1 cellular context compared by ENCODE assay signal in the genomic region with DNA sequence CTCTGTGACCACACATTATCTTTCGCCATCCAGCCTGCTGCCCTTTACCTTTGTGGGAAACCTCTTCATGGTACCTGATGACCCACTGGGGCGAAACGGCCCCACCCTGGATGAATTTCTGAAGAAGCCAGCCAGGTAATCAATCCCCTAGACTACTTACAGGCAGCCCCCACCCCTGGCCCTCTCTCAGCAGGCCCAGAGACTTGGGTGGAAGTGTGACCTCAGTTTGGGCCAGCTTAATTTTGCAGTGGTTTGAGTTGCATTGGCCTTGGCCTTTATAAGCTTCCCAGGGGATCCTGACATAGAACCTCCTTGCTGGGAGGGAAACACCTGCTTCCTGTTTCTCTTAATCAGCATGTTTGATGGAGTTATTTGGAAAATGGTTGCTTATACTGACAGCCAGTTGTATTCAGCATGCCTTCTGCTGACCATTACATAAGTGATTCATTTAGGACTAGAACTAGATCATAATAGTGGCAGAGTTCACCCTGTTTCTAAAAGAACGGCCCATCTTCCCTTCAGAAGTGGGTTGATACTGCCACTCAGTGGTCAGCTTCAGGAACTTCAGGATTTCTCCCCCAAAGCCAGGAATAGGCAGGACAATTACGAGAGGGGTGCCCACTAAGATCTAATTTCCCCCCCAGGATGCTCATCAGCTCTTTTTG.
TF ChIP-seq lines count a peak whose summit lies in the region.

No MANE protein-coding gene starts in this region.

TF ChIP-seq in GM23338, 12 proteins besides CTCF, POLR2A, EP300 and RAD21 (continued from another document):
- TF ChIP-seq, protein P1, sequence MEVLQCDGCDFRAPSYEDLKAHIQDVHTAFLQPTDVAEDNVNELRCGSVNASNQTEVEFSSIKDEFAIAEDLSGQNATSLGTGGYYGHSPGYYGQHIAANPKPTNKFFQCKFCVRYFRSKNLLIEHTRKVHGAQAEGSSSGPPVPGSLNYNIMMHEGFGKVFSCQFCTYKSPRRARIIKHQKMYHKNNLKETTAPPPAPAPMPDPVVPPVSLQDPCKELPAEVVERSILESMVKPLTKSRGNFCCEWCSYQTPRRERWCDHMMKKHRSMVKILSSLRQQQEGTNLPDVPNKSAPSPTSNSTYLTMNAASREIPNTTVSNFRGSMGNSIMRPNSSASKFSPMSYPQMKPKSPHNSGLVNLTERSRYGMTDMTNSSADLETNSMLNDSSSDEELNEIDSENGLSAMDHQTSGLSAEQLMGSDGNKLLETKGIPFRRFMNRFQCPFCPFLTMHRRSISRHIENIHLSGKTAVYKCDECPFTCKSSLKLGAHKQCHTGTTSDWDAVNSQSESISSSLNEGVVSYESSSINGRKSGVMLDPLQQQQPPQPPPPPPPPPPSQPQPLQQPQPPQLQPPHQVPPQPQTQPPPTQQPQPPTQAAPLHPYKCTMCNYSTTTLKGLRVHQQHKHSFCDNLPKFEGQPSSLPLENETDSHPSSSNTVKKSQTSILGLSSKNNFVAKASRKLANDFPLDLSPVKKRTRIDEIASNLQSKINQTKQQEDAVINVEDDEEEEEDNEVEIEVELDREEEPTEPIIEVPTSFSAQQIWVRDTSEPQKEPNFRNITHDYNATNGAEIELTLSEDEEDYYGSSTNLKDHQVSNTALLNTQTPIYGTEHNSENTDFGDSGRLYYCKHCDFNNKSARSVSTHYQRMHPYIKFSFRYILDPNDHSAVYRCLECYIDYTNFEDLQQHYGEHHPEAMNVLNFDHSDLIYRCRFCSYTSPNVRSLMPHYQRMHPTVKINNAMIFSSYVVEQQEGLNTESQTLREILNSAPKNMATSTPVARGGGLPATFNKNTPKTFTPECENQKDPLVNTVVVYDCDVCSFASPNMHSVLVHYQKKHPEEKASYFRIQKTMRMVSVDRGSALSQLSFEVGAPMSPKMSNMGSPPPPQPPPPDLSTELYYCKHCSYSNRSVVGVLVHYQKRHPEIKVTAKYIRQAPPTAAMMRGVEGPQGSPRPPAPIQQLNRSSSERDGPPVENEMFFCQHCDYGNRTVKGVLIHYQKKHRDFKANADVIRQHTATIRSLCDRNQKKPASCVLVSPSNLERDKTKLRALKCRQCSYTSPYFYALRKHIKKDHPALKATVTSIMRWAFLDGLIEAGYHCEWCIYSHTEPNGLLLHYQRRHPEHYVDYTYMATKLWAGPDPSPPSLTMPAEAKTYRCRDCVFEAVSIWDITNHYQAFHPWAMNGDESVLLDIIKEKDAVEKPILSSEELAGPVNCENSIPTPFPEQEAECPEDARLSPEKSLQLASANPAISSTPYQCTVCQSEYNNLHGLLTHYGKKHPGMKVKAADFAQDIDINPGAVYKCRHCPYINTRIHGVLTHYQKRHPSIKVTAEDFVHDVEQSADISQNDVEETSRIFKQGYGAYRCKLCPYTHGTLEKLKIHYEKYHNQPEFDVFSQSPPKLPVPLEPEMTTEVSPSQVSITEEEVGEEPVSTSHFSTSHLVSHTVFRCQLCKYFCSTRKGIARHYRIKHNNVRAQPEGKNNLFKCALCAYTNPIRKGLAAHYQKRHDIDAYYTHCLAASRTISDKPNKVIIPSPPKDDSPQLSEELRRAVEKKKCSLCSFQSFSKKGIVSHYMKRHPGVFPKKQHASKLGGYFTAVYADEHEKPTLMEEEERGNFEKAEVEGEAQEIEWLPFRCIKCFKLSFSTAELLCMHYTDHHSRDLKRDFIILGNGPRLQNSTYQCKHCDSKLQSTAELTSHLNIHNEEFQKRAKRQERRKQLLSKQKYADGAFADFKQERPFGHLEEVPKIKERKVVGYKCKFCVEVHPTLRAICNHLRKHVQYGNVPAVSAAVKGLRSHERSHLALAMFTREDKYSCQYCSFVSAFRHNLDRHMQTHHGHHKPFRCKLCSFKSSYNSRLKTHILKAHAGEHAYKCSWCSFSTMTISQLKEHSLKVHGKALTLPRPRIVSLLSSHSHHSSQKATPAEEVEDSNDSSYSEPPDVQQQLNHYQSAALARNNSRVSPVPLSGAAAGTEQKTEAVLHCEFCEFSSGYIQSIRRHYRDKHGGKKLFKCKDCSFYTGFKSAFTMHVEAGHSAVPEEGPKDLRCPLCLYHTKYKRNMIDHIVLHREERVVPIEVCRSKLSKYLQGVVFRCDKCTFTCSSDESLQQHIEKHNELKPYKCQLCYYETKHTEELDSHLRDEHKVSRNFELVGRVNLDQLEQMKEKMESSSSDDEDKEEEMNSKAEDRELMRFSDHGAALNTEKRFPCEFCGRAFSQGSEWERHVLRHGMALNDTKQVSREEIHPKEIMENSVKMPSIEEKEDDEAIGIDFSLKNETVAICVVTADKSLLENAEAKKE (CRISPR knock-in tag; IDR thresholded peaks at IDR 0.05), result no peak
- TF ChIP-seq JUNB (IDR thresholded peaks at IDR 0.05; ENCODE audit: unreplicated experiment) (no peak), ZNF114 (CRISPR knock-in tag; IDR thresholded peaks at IDR 0.05) (no peak)
